ENCODE assay signal across 8 cellular contexts in the genomic region with DNA sequence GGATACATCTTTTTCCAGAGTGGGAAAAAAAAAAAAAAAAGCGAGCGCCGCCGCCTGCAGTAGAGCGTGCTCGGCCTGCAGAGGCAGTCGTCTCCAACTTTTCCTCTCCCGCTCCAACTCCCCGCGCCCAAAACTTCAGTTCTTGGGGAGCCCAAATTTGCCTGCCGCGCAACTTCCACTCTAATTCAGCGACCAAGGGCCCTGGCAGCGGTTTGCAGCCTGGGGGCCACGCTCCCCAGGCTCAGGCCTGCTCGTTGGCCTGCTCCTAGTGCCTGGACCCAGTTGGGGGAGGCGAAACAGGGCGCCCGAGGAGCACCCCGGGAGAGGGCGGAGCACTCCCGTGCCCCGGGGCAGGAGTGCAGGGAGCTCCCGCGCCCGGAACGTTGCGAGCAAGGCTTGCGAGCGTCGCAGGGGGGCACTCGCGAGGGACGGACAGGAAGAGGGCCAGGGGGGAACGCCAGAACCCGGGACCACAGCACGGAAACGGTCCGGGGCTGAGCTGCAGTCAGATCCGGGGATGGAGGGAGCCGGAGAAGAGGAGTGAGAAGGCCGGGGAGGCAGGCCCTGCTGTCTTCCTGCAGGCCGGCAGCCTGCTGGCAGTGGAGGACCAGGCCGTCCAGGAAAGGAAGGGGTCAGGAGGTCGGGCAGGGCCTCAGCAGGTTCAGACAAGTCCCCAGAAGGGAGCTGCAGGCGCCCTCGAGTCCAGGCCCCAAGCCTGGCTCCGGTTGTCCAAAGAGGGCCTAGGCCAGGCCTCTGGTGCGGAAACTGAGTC. TPM values are rescaled to one million over a fixed set of nuclear protein-coding genes. Genes with fewer than 3 reads are reported as not detected.
DNase-seq lines count a peak whose midpoint lies in the region; ATAC-seq and TF ChIP-seq lines count a peak whose summit lies in the region.

Gene STX16 (plus strand): TSS at position 508 of the 772 bp plus-strand sequence. CDS start 724 bp downstream, outside the sequence.

- H3K4me3 Mint-ChIP-seq in T-helper 1 cell treated with Interleukin-12 subunit alpha and Interleukin-12 subunit beta and Interleukin-4 antibody, amounts not matched to agents 30 μg/mL and 1 μg/mL, for 36 hours, result peak within 1 kb of the TSS; percentile 98

- intact Hi-C loops in left ventricle myocardium inferior (cut with micrococcal nuclease) (loop anchor here (5.0 kb wide), 1 partner anchor 419 kb away; no protein-coding TSS in a partner anchor), prostate gland (cut with DNase I) (loop anchor here (2.0 to 5.0 kb wide), 4 partner anchors 42 to 414 kb away; partner anchors contain the start of gene NPEPL1)

- H3K27ac Mint-ChIP-seq in T-helper 1 cell treated with Interleukin-12 subunit alpha and Interleukin-12 subunit beta and Interleukin-4 antibody, amounts not matched to agents 30 μg/mL and 1 μg/mL, for 36 hours, result peak within 1 kb of the TSS; percentile 97

- H3K4me3 ChIP-seq in left ventricle myocardium inferior, result peak within 1 kb of the TSS; percentile 85
- H3K4me3 ChIP-seq in prostate gland, result peak within 1 kb of the TSS; percentile 77 to 89

- H3K9me3 ChIP-seq in left ventricle myocardium inferior (replicated peaks) (no peaks in the 10 kb centered on the region), prostate gland (no peaks in the 10 kb centered on the region)

- peaks cover 20% of the 10 kb centered on the region for H3K4me1 Mint-ChIP-seq in T-helper 1 cell treated with Interleukin-12 subunit alpha and Interleukin-12 subunit beta and Interleukin-4 antibody, amounts not matched to agents 30 μg/mL and 1 μg/mL, for 36 hours (ENCODE audit: low read depth)

- peaks cover 60% of the 10 kb centered on the region for H3K4me1 ChIP-seq in left ventricle myocardium inferior
- peaks cover 16% of the 10 kb centered on the region for H3K4me1 ChIP-seq in prostate gland (replicated peaks)

- DNase-seq in NCI-H146 treated with DMSO at 0.1 percent for 48 hours (lab: John Stamatoyannopoulos, UW; ENCODE audit: unreplicated experiment), result peak; percentile 71
- peak in 54 of 56 donors; percentile 36 to 91 (median 79) for DNase-seq in amygdala (lab: John Stamatoyannopoulos, UW)
- DNase-seq in left ventricle myocardium inferior, result peak; percentile 90
- DNase-seq in prostate gland (ENCODE audit: low spot score), result peak; percentile 80
- peak; percentile 92 for DNase-seq in ureter (ENCODE audit: low spot score)

- no peaks in the 10 kb centered on the region for H3K27me3 ChIP-seq in left ventricle myocardium inferior (ENCODE audit: low read depth)
- no peaks in the 10 kb centered on the region for H3K27me3 ChIP-seq in prostate gland (replicated peaks; ENCODE audit: insufficient read depth)

- under 1% methylated on average over 49 of the region's 49 CpGs for WGBS in prostate gland

- ATAC-seq in HG02798 (IDR thresholded peaks at IDR 0.05; ENCODE audit: poor library complexity, unreplicated experiment), result peak; percentile 80

- H3K27ac ChIP-seq in left ventricle myocardium inferior (replicated peaks) (peak within 1 kb of the TSS; percentile 97), prostate gland (peak within 1 kb of the TSS; percentile 92)

- peak; percentile 68 for TF ChIP-seq POLR2A in prostate gland (IDR thresholded peaks at IDR 0.05)

- peaks cover 16% of the 10 kb centered on the region for H3K36me3 Mint-ChIP-seq in T-helper 1 cell treated with Interleukin-12 subunit alpha and Interleukin-12 subunit beta and Interleukin-4 antibody, amounts not matched to agents 30 μg/mL and 1 μg/mL, for 36 hours (ENCODE audit: low read depth)

- H3K9me3 Mint-ChIP-seq in T-helper 1 cell treated with Interleukin-12 subunit alpha and Interleukin-12 subunit beta and Interleukin-4 antibody, amounts not matched to agents 30 μg/mL and 1 μg/mL, for 36 hours, result no peaks in the 10 kb centered on the region

- TF ChIP-seq CTCF in GM12873 (IDR thresholded peaks at IDR 0.05; ENCODE audit: insufficient read depth, low read depth, low read length, missing control alignments) (peak; percentile 60), left ventricle myocardium inferior (IDR thresholded peaks at IDR 0.05; ENCODE audit: borderline replicate concordance) (peak; percentile 70), prostate gland (IDR thresholded peaks at IDR 0.05) (peak in 3 of 4 experiments; percentile 47 to 58 (median 58))

- H3K36me3 ChIP-seq in left ventricle myocardium inferior (no peaks in the 10 kb centered on the region), prostate gland (no peaks in the 10 kb centered on the region)

- no peaks in the 10 kb centered on the region for H3K27me3 Mint-ChIP-seq in T-helper 1 cell treated with Interleukin-12 subunit alpha and Interleukin-12 subunit beta and Interleukin-4 antibody, amounts not matched to agents 30 μg/mL and 1 μg/mL, for 36 hours (ENCODE audit: low read depth)

RNA-seq across cellular contexts. Expression of gene STX16, which starts in this region (rescaled TPM):
- total RNA-seq in left ventricle myocardium inferior (28.0 TPM), prostate gland (100 to 1,000 TPM in 1 of 2 donors, 10 to 100 TPM in 1; 34.3 to 115 TPM), ureter (84.4 TPM)

Comparison
In these comparisons a context has a peak if more than half of its experiments do, and no peak if none do; other contexts are left out.
1. Peak in every context shown above with its lines: DNase-seq, ATAC-seq, H3K4me3 ChIP-seq and H3K27ac ChIP-seq.